In genomic region chr1:158285756-158286241, GRCh38 we compare ENCODE assay signal across 1 cellular context.
TF ChIP-seq lines count a peak whose summit lies in the region.

No MANE protein-coding gene starts in this region.

TF ChIP-seq in endothelial cell of umbilical vein, 7 proteins besides CTCF, POLR2A, EP300 and RAD21:
- TF ChIP-seq POLR2AphosphoS5 (IDR thresholded peaks at IDR 0.05; ENCODE audit: insufficient read depth, low read depth, low read length) (no peak), JUN (IDR thresholded peaks at IDR 0.05; ENCODE audit: borderline replicate concordance, insufficient read depth, insufficient read length, low read depth) (no peak), GATA2 (IDR thresholded peaks at IDR 0.05; ENCODE audit: insufficient read depth, insufficient read length, low read depth, low read length) (no peak), EZH2 (IDR thresholded peaks at IDR 0.05; ENCODE audit: borderline replicate concordance, low read depth, low read length, severe bottlenecking) (no peak), MYC (IDR thresholded peaks at IDR 0.05; ENCODE audit: low read depth, low read length) (no peak), MAX (IDR thresholded peaks at IDR 0.05; ENCODE audit: insufficient read depth, insufficient read length) (no peak), FOS (IDR thresholded peaks at IDR 0.05; ENCODE audit: borderline replicate concordance, insufficient read depth, low read length) (peak; percentile 21)
TF ChIP-seq in endothelial cell of umbilical vein: peak in this region for 1.
